21 cellular contexts compared by ENCODE assay signal in the genomic region with DNA sequence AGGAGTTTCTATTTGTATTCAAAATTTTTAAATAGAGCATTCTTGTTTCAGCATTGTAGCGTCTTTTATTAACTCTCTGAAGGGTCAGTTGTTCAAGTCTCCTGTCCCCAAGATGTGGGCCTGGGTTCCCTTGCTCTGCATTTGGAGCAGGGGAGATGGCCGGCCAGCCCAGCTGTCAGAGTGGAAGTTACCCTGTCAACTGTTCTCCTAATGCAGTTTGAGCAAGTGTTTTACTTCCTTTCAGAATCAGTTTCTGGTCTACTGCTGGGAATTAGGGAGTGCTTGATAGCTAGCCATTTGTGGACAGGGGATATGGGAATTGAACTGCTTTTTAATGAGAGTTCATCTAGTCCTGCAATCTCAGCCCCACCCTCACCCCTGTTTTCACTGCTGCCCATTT.
DNase-seq lines count a peak whose midpoint lies in the region; ATAC-seq, FAIRE-seq and TF ChIP-seq lines count a peak whose summit lies in the region.
"Had no signal": no experiment of that assay in that cellular context is flagged by ENCODE, and none has a peak within 500 bp of the region (broad histone marks: within the 10 kb centered on the region; RNA-seq: fewer than 3 reads in every experiment).

No MANE protein-coding gene starts in this region.

- ATAC-seq in A549 (no peak), RWPE2 (ENCODE audit: low read depth) (no peak), heart right ventricle (peak in 7 of 8 donors; percentile 20 to 42 (median 29))

- POLR2A ChIA-PET in A549 (lab: Yijun Ruan, JAX), result no interaction called here

- CTCF ChIA-PET in A549 (lab: Yijun Ruan, JAX), result no interaction called here
- CTCF ChIA-PET in Calu3 (lab: Charles Lee), result no interaction called here

- H3K27me3 Mint-ChIP-seq in neural progenitor cell (ENCODE audit: insufficient read depth, low read depth) (no peaks in the 10 kb centered on the region), Calu3 (ENCODE audit: unreplicated experiment) (no peaks in the 10 kb centered on the region)

- intact Hi-C loops in heart right ventricle (cut with DNase I) (loop anchor here in 2 of 10 donors (10.0 kb wide), 2 partner anchors 86 to 346 kb away; no protein-coding TSS in a partner anchor), Calu3 (cut with micrococcal nuclease; ENCODE audit: unreplicated experiment) (no loop called here), esophagus muscularis mucosa (cut with DNase I) (no loop called here)

- peaks cover 13% of the 10 kb centered on the region for H3K36me3 ChIP-seq in RWPE2 (ENCODE audit: low read depth)
- H3K36me3 ChIP-seq in heart right ventricle, result peaks cover 0 to 15% (median 3%) of the 10 kb centered on the region in 9 donors
- H3K36me3 ChIP-seq in neural progenitor cell, result no peaks in the 10 kb centered on the region
- peaks cover 0 to 8% (median 0%) of the 10 kb centered on the region in 4 donors for H3K36me3 ChIP-seq in esophagus muscularis mucosa
- H3K36me3 ChIP-seq: adrenal gland had no signal

- TF ChIP-seq EP300 in A549 (IDR thresholded peaks at IDR 0.05) (no peak), esophagus muscularis mucosa (IDR thresholded peaks at IDR 0.05) (no peak)

- DNase-seq in A549 (ENCODE audit: low read depth in 1 of 2, low spot score in 1 of 2) (no peak), RWPE2 (ENCODE audit: low spot score) (no peak), heart right ventricle (no peak), neural progenitor cell (ENCODE audit: low spot score) (peak; percentile 21), Calu3 (no peak), NCI-H146 treated with DMSO at 0.1 percent for 48 hours (lab: John Stamatoyannopoulos, UW; ENCODE audit: unreplicated experiment) (no peak), GF-D8 (lab: John Stamatoyannopoulos, UW) (no peak), esophagus muscularis mucosa (ENCODE audit: extremely low spot score) (no peak)
- DNase-seq: activated CD4-positive, alpha-beta T cell treated with anti-CD3 and anti-CD28 coated beads, Interleukin-2, amount 50 U/mL, for 1 hour; activated effector memory CD4-positive, alpha-beta T cell treated with anti-CD3 and anti-CD28 coated beads, Interleukin-2, amount 50 U/mL, for 16 hours; caudate nucleus; GDM1; NCI-H1930; NCI-H446; stimulated activated CD4-positive, alpha-beta T cell treated with anti-CD3 and anti-CD28 coated beads, Interleukin-4, amount 100 ng/mL, for 24 hours had no signal

- H3K9me3 ChIP-seq in A549 (no peaks in the 10 kb centered on the region), RWPE2 (ENCODE audit: severe bottlenecking) (no peaks in the 10 kb centered on the region), heart right ventricle (no peaks in the 10 kb centered on the region), neural progenitor cell (ENCODE audit: low read depth) (no peaks in the 10 kb centered on the region), esophagus muscularis mucosa (no peaks in the 10 kb centered on the region)
- H3K9me3 ChIP-seq: adrenal gland; BLaER1 treated with 17β-estradiol and CSF1 and Interleukin-3, amounts not matched to agents 10 nM and 100 nM had no signal

- no peak overlapping the region for H3K4me3 Mint-ChIP-seq in neural progenitor cell
- H3K4me3 Mint-ChIP-seq in Calu3 (ENCODE audit: low read depth, unreplicated experiment), result no peak overlapping the region

- no peak overlapping the region for H2AFZ ChIP-seq in neural progenitor cell (replicated peaks)

- H3K4me1 ChIP-seq in A549 (peaks cover 85% of the 10 kb centered on the region), RWPE2 (ENCODE audit: insufficient read depth, poor library complexity, severe bottlenecking) (peaks cover 82% of the 10 kb centered on the region), heart right ventricle (peaks cover 10 to 99% (median 94%) of the 10 kb centered on the region in 9 donors), neural progenitor cell (peaks cover 42% of the 10 kb centered on the region), esophagus muscularis mucosa (peaks cover 77 to 89% (median 84%) of the 10 kb centered on the region in 4 donors)

- no peak overlapping the region for H3K27ac Mint-ChIP-seq in neural progenitor cell
- no peak overlapping the region for H3K27ac Mint-ChIP-seq in Calu3 (ENCODE audit: unreplicated experiment)

- no peaks in the 10 kb centered on the region for H3K27me3 ChIP-seq in RWPE2 (ENCODE audit: insufficient read depth, poor library complexity, severe bottlenecking)
- H3K27me3 ChIP-seq in heart right ventricle, result no peaks in the 10 kb centered on the region
- no peaks in the 10 kb centered on the region for H3K27me3 ChIP-seq in neural progenitor cell
- no peaks in the 10 kb centered on the region for H3K27me3 ChIP-seq in esophagus muscularis mucosa
- H3K27me3 ChIP-seq: adrenal gland; BLaER1 treated with 17β-estradiol and CSF1 and Interleukin-3, amounts not matched to agents 10 nM and 100 nM had no signal

- H4K20me1 ChIP-seq in neural progenitor cell (ENCODE audit: low read depth), result peaks cover 89% of the 10 kb centered on the region

- H3K79me2 ChIP-seq in neural progenitor cell (ENCODE audit: low read depth), result peaks cover 100% of the 10 kb centered on the region

- TF ChIP-seq POLR2A in A549 (IDR thresholded peaks at IDR 0.05; ENCODE audit: low read length) (no peak), esophagus muscularis mucosa (IDR thresholded peaks at IDR 0.05; ENCODE audit: low read depth) (no peak)

- H3K4me2 ChIP-seq in A549 (peak overlapping the region; percentile 71; the same call in 2 of the 3 replicates), neural progenitor cell (no peak overlapping the region)

- TF ChIP-seq CTCF in A549 (IDR thresholded peaks at IDR 0.05), result no peak
- no peak for TF ChIP-seq CTCF in RWPE2 (IDR thresholded peaks at IDR 0.05; ENCODE audit: poor library complexity, severe bottlenecking)
- TF ChIP-seq CTCF in heart right ventricle (IDR thresholded peaks at IDR 0.05), result no peak
- TF ChIP-seq CTCF in neural progenitor cell (IDR thresholded peaks at IDR 0.05), result no peak
- TF ChIP-seq CTCF in Calu3 (IDR thresholded peaks at IDR 0.05; ENCODE audit: unreplicated experiment), result no peak
- TF ChIP-seq CTCF in esophagus muscularis mucosa (IDR thresholded peaks at IDR 0.05), result no peak

- FAIRE-seq in A549 (lab: Jason Lieb, UNC), result no peak
- FAIRE-seq: A204.1, H54 had no signal

- H3K27ac ChIP-seq in A549 (peak overlapping the region; percentile 66 to 75; a peak in 4 of 6 replicates), RWPE2 (ENCODE audit: poor library complexity, severe bottlenecking) (peak overlapping the region; percentile 81), heart right ventricle (peak overlapping the region in 7 of 10 donors; percentile 2 to 48 (median 13)), neural progenitor cell (no peak overlapping the region), esophagus muscularis mucosa (replicated peaks in 1 of 4) (no peak overlapping the region)
- H3K27ac ChIP-seq: adrenal gland; BLaER1 treated with 17β-estradiol and CSF1 and Interleukin-3, amounts not matched to agents 10 nM and 100 nM; RWPE1 had no signal

- H3K36me3 Mint-ChIP-seq in neural progenitor cell (peaks cover 7% of the 10 kb centered on the region), Calu3 (ENCODE audit: insufficient read depth, unreplicated experiment) (peaks cover 7% of the 10 kb centered on the region)

- no TSS peak for BruUV-seq in Calu3 (replicated peaks; lab: Mats Ljungman, UMichigan)

- no peak overlapping the region for H3K4me3 ChIP-seq in A549
- H3K4me3 ChIP-seq in RWPE2 (ENCODE audit: severe bottlenecking), result no peak overlapping the region
- H3K4me3 ChIP-seq in heart right ventricle, result no peak overlapping the region
- no peak overlapping the region for H3K4me3 ChIP-seq in neural progenitor cell
- H3K4me3 ChIP-seq in esophagus muscularis mucosa, result no peak overlapping the region
- H3K4me3 ChIP-seq: adrenal gland; BLaER1 treated with 17β-estradiol and CSF1 and Interleukin-3, amounts not matched to agents 10 nM and 100 nM; skin epidermis had no signal

- H3F3A ChIP-seq in neural progenitor cell (ENCODE audit: low read depth), result peaks cover 5% of the 10 kb centered on the region

- 69% methylated on average over 2 of the region's 2 CpGs for WGBS in A549 (ENCODE audit: missing lambda C conversion rate)
- 22 to 33% methylated on average over 2 of the region's 2 CpGs for WGBS in heart right ventricle, 2 donors
- WGBS in esophagus muscularis mucosa, result 76% methylated on average over 2 of the region's 2 CpGs

- no peaks in the 10 kb centered on the region for H3K9me3 Mint-ChIP-seq in neural progenitor cell
- no peaks in the 10 kb centered on the region for H3K9me3 Mint-ChIP-seq in Calu3 (ENCODE audit: low read depth, unreplicated experiment)

- TF ChIP-seq RAD21 in A549 (conservative IDR thresholded peaks at IDR 0.05 in 1 of 2, IDR thresholded peaks at IDR 0.05 in 1 of 2), result no peak

- H3K9ac ChIP-seq in neural progenitor cell, result no peak overlapping the region
- H3K9ac ChIP-seq: BLaER1 treated with 17β-estradiol and CSF1 and Interleukin-3, amounts not matched to agents 10 nM and 100 nM had no signal

- H3K4me1 Mint-ChIP-seq in neural progenitor cell, result peaks cover 49% of the 10 kb centered on the region
- H3K4me1 Mint-ChIP-seq in Calu3 (ENCODE audit: low read depth, unreplicated experiment), result peaks cover 36% of the 10 kb centered on the region

TF ChIP-seq in A549, 52 proteins besides CTCF, POLR2A, EP300 and RAD21:
- TF ChIP-seq PHF8 (IDR thresholded peaks at IDR 0.05; ENCODE audit: borderline replicate concordance, low read depth) (no peak), RFX5 (IDR thresholded peaks at IDR 0.05) (no peak), TFCP2L1 (CRISPR knock-in tag; IDR thresholded peaks at IDR 0.05) (no peak), ATOH8 (CRISPR knock-in tag; IDR thresholded peaks at IDR 0.05; ENCODE audit: low read depth) (no peak), GATA3 (IDR thresholded peaks at IDR 0.05; ENCODE audit: borderline replicate concordance) (no peak), CHD2 (IDR thresholded peaks at IDR 0.05; ENCODE audit: low read length, partially characterized antibody) (no peak), FOSL2 (IDR thresholded peaks at IDR 0.05) (no peak), FOSL2 (CRISPR knock-in tag; IDR thresholded peaks at IDR 0.05) (no peak)

Comparison
In these comparisons a context has a peak if more than half of its experiments do, and no peak if none do; other contexts are left out.
1. ATAC-seq: peak in heart right ventricle (7 of 8); none in A549 (0 of 2) and RWPE2 (single experiment).
2. H3K27ac ChIP-seq: peak in A549 (2 of 2), RWPE2 (single experiment) and heart right ventricle (7 of 10); none in neural progenitor cell (single experiment) and esophagus muscularis mucosa (0 of 4).